Comparison of ENCODE assay signal across 13 cellular contexts in genomic region chr1:31802190-31803150, GRCh38. TPM values are rescaled to one million over a fixed set of nuclear protein-coding genes. Genes with fewer than 3 reads are reported as not detected.
DNase-seq lines count a peak whose midpoint lies in the region; ATAC-seq and TF ChIP-seq lines count a peak whose summit lies in the region.
"Had no signal": no experiment of that assay in that cellular context is flagged by ENCODE, and none has a peak within 500 bp of the region (broad histone marks: within the 10 kb centered on the region; RNA-seq: fewer than 3 reads in every experiment).

No MANE protein-coding gene starts in this region.

- H3K4me3 ChIP-seq in SK-N-SH (ENCODE audit: low read depth in 2 of 2, low read length in 1 of 2) (no peak overlapping the region), spleen (peak overlapping the region in 5 of 8 donors; percentile 2 to 48 (median 19))

- no peak for ATAC-seq in SK-N-SH treated with all-trans-retinoic acid at 6 μM for 48 hours
- no peak for ATAC-seq in T-helper 17 cell
- no peak for ATAC-seq in GM18873 (IDR thresholded peaks at IDR 0.05; ENCODE audit: low FRiP score, unreplicated experiment)

- TF ChIP-seq EP300 in SK-N-SH (IDR thresholded peaks at IDR 0.05; ENCODE audit: borderline replicate concordance in 1 of 2, low read depth in 1 of 2, low read length in 1 of 2), result no peak

- no peaks in the 10 kb centered on the region for H3K9me2 ChIP-seq in SK-N-SH

- 90% methylated on average over 13 of the region's 13 CpGs for WGBS in SK-N-SH (ENCODE audit: low lambda C conversion rate)
- 35 to 56% (median 49%) methylated on average over 13 of the region's 13 CpGs for WGBS in spleen, 5 donors

- peak overlapping the region; percentile 12 for H3K4me3 Mint-ChIP-seq in T-helper 17 cell
- H3K4me3 Mint-ChIP-seq: H9 had no signal

- peaks cover 16% of the 10 kb centered on the region for H3F3A ChIP-seq in SK-N-SH (replicated peaks; ENCODE audit: insufficient read depth)

- intact Hi-C loops in spleen (cut with DNase I; ENCODE audit: low total_unique reads), result no loop called here

- TF ChIP-seq POLR2A in spleen (IDR thresholded peaks at IDR 0.05), result no peak

- peaks cover 8% of the 10 kb centered on the region for H3K79me2 ChIP-seq in SK-N-SH (ENCODE audit: insufficient read depth)

- no peaks in the 10 kb centered on the region for H4K20me1 ChIP-seq in SK-N-SH (ENCODE audit: insufficient read depth)

- no peak overlapping the region for H3K27ac ChIP-seq in SK-N-SH (ENCODE audit: low read depth in 2 of 2, low read length in 1 of 2)
- peak overlapping the region in 7 of 8 donors; percentile 56 to 72 (median 66) for H3K27ac ChIP-seq in spleen
- H3K27ac ChIP-seq: 22Rv1 had no signal

- no peak for DNase-seq in SK-N-SH
- no peak for DNase-seq in T-helper 17 cell
- DNase-seq in foreskin melanocyte, result peak; percentile 25
- peak; percentile 18 for DNase-seq in spleen
- DNase-seq in putamen (ENCODE audit: low spot score), result no peak
- no peak for DNase-seq in occipital lobe (lab: John Stamatoyannopoulos, UW)
- DNase-seq: activated effector memory CD4-positive, alpha-beta T cell treated with Interleukin-2 at 50 U/mL for 16 hours; GF-D8; H9; MM.1S had no signal

- H3K4me1 ChIP-seq in SK-N-SH (ENCODE audit: control insufficient read depth in 1 of 2, insufficient read depth in 2 of 2, low read depth in 1 of 2, low read length in 1 of 2) (peaks cover 0 to 19% of the 10 kb centered on the region in 2 experiments; a peak in 3 of 4 replicates), spleen (peaks cover 3 to 52% (median 23%) of the 10 kb centered on the region in 6 donors)

- peaks cover 29% of the 10 kb centered on the region for H3K27me3 Mint-ChIP-seq in T-helper 17 cell

- H3K27me3 ChIP-seq in SK-N-SH (ENCODE audit: insufficient read depth), result no peaks in the 10 kb centered on the region
- H3K27me3 ChIP-seq in spleen (replicated peaks in 1 of 7), result peaks cover 0 to 11% (median 0%) of the 10 kb centered on the region in 7 donors

- peak overlapping the region; percentile 8 for H3K27ac Mint-ChIP-seq in T-helper 17 cell

- H3K9me3 ChIP-seq in SK-N-SH (no peaks in the 10 kb centered on the region), T-helper 17 cell (ENCODE audit: control insufficient read depth, low read length, poor library complexity, severe bottlenecking) (no peaks in the 10 kb centered on the region), spleen (no peaks in the 10 kb centered on the region)

- H3K9ac ChIP-seq in SK-N-SH, result no peak overlapping the region

- CTCF ChIA-PET in SK-N-SH (lab: Yijun Ruan, JAX), result interaction anchor here (1.7 to 7.9 kb wide), 3 partner anchors 13 to 162 kb away, joined by 3 to 62 read pairs (median 6); partner anchors contain the start of gene SPOCD1

- H3K36me3 ChIP-seq in SK-N-SH (replicated peaks in 1 of 2; ENCODE audit: control insufficient read depth in 1 of 2, insufficient read depth in 2 of 2, low read length in 1 of 2) (no peaks in the 10 kb centered on the region), spleen (no peaks in the 10 kb centered on the region)

- TF ChIP-seq CTCF in SK-N-SH (IDR thresholded peaks at IDR 0.05), result no peak
- no peak for TF ChIP-seq CTCF in spleen (IDR thresholded peaks at IDR 0.05 in 8 of 11, conservative IDR thresholded peaks at IDR 0.05 in 3 of 11)

- POLR2A ChIA-PET in SK-N-SH (lab: Yijun Ruan, JAX), result no interaction called here

- H3K4me2 ChIP-seq in SK-N-SH, result no peak overlapping the region

- peak overlapping the region; percentile 8; the same call in 1 of the 2 replicates for H2AFZ ChIP-seq in SK-N-SH (ENCODE audit: low read depth)

- H3K4me1 Mint-ChIP-seq in T-helper 17 cell, result peaks cover 8% of the 10 kb centered on the region

- TF ChIP-seq RAD21 in SK-N-SH (IDR thresholded peaks at IDR 0.05; ENCODE audit: low read length), result no peak

- H3K36me3 Mint-ChIP-seq in T-helper 17 cell (ENCODE audit: low read depth), result no peaks in the 10 kb centered on the region

TF ChIP-seq in SK-N-SH, 30 proteins besides CTCF, POLR2A, EP300 and RAD21:
- no peak for TF ChIP-seq SMC3 (IDR thresholded peaks at IDR 0.05; ENCODE audit: low read depth, low read length)
- TF ChIP-seq, protein P1, sequence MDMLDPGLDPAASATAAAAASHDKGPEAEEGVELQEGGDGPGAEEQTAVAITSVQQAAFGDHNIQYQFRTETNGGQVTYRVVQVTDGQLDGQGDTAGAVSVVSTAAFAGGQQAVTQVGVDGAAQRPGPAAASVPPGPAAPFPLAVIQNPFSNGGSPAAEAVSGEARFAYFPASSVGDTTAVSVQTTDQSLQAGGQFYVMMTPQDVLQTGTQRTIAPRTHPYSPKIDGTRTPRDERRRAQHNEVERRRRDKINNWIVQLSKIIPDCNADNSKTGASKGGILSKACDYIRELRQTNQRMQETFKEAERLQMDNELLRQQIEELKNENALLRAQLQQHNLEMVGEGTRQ (IDR thresholded peaks at IDR 0.05; ENCODE audit: borderline replicate concordance, low read depth, low read length), result no peak
- no peak for TF ChIP-seq EZH2phosphoT487 (IDR thresholded peaks at IDR 0.05; ENCODE audit: borderline replicate concordance, low read depth)
- no peak for TF ChIP-seq YY1 (IDR thresholded peaks at IDR 0.05; ENCODE audit: low read depth)
- TF ChIP-seq PBX3 (IDR thresholded peaks at IDR 0.05), result no peak
- TF ChIP-seq FOXJ3 (CRISPR knock-in tag; IDR thresholded peaks at IDR 0.05), result no peak

TF ChIP-seq in SK-N-SH treated with all-trans-retinoic acid at 6 μM for 48 hours, 23 proteins besides CTCF, POLR2A, EP300 and RAD21 (continues in another document):
- TF ChIP-seq TOX (CRISPR knock-in tag; IDR thresholded peaks at IDR 0.05; ENCODE audit: borderline replicate concordance), result no peak
- no peak for TF ChIP-seq PPARA (CRISPR knock-in tag; IDR thresholded peaks at IDR 0.05; ENCODE audit: borderline replicate concordance)
- TF ChIP-seq, protein P2, sequence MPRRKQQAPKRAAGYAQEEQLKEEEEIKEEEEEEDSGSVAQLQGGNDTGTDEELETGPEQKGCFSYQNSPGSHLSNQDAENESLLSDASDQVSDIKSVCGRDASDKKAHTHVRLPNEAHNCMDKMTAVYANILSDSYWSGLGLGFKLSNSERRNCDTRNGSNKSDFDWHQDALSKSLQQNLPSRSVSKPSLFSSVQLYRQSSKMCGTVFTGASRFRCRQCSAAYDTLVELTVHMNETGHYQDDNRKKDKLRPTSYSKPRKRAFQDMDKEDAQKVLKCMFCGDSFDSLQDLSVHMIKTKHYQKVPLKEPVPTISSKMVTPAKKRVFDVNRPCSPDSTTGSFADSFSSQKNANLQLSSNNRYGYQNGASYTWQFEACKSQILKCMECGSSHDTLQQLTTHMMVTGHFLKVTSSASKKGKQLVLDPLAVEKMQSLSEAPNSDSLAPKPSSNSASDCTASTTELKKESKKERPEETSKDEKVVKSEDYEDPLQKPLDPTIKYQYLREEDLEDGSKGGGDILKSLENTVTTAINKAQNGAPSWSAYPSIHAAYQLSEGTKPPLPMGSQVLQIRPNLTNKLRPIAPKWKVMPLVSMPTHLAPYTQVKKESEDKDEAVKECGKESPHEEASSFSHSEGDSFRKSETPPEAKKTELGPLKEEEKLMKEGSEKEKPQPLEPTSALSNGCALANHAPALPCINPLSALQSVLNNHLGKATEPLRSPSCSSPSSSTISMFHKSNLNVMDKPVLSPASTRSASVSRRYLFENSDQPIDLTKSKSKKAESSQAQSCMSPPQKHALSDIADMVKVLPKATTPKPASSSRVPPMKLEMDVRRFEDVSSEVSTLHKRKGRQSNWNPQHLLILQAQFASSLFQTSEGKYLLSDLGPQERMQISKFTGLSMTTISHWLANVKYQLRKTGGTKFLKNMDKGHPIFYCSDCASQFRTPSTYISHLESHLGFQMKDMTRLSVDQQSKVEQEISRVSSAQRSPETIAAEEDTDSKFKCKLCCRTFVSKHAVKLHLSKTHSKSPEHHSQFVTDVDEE (CRISPR knock-in tag; IDR thresholded peaks at IDR 0.05), result no peak
- TF ChIP-seq CSRNP3 (CRISPR knock-in tag; IDR thresholded peaks at IDR 0.05), result no peak
- no peak for TF ChIP-seq ZC3H10 (CRISPR knock-in tag; IDR thresholded peaks at IDR 0.05)
- TF ChIP-seq ZNF8 (CRISPR knock-in tag; IDR thresholded peaks at IDR 0.05), result no peak
- no peak for TF ChIP-seq ZFP3 (CRISPR knock-in tag; IDR thresholded peaks at IDR 0.05)
- no peak for TF ChIP-seq TCF4 (CRISPR knock-in tag; IDR thresholded peaks at IDR 0.05; ENCODE audit: borderline replicate concordance)
- no peak for TF ChIP-seq BACH2 (CRISPR knock-in tag; IDR thresholded peaks at IDR 0.05; ENCODE audit: borderline replicate concordance)

RNA-seq across cellular contexts. Expression of gene SPOCD1, which starts 13.4 kb away (rescaled TPM):
- polyA plus RNA-seq in SK-N-SH (2012; rRNA removed) (10.7 and 12.5 TPM in 2 replicates), spleen (1 to 10 TPM in 2 of 3 donors, under 1 TPM in 1; 0.74 to 2.0 (median 1.4) TPM)
- 3.8 and 5.7 TPM in 2 replicates for polyA plus RNA-seq in SK-N-SH (2012; cell fraction: cytosol; rRNA removed)
- polyA plus RNA-seq in SK-N-SH (2012; cell fraction: nucleus; rRNA removed), result 42.6 and 46.9 TPM in 2 replicates
- total RNA-seq in T-helper 17 cell (1 to 10 TPM in 1 of 2 donors, under 1 TPM in 1; 0.30 to 7.5 TPM), spleen (1 to 10 TPM; 1.2 to 5.0 (median 4.1) TPM), occipital lobe (not detected)

RNA-seq across cellular contexts. Expression of gene ADGRB2, which starts 38.3 kb away (rescaled TPM):
- polyA plus RNA-seq in SK-N-SH (2012; rRNA removed) (10.6 and 13.0 TPM in 2 replicates), spleen (1 to 10 TPM in 1 of 3 donors, under 1 TPM in 2; 0.52 to 1.4 (median 0.57) TPM)
- 4.3 and 8.4 TPM in 2 replicates for polyA plus RNA-seq in SK-N-SH (2012; cell fraction: cytosol; rRNA removed)
- polyA plus RNA-seq in SK-N-SH (2012; cell fraction: nucleus; rRNA removed), result 41.8 and 66.9 TPM in 2 replicates
- total RNA-seq in T-helper 17 cell (1 to 10 TPM; 1.0 to 1.4 TPM), spleen (1 to 10 TPM in 5 of 7 donors, under 1 TPM in 2; 0.82 to 5.1 (median 2.7) TPM), occipital lobe (75.0 TPM)

Comparison
In these comparisons a context has a peak if more than half of its experiments do, and no peak if none do; other contexts are left out.
1. DNase-seq: peak in foreskin melanocyte (single experiment) and spleen (single experiment); none in SK-N-SH (single experiment), T-helper 17 cell (0 of 3), putamen (single experiment) and occipital lobe (single experiment).
2. H3K27ac ChIP-seq: peak in spleen (7 of 8); none in SK-N-SH (0 of 2).
3. H3K4me3 ChIP-seq: peak in spleen (5 of 8); none in SK-N-SH (0 of 2).
4. RNA of gene ADGRB2, which starts 38.3 kb away (total RNA-seq): 75.0 TPM in occipital lobe (single experiment); 0.82 to 5.1 TPM in spleen and 1.0 to 1.4 TPM in T-helper 17 cell; every median in the first group is over 10 times any median in the second.